In the genomic region with DNA sequence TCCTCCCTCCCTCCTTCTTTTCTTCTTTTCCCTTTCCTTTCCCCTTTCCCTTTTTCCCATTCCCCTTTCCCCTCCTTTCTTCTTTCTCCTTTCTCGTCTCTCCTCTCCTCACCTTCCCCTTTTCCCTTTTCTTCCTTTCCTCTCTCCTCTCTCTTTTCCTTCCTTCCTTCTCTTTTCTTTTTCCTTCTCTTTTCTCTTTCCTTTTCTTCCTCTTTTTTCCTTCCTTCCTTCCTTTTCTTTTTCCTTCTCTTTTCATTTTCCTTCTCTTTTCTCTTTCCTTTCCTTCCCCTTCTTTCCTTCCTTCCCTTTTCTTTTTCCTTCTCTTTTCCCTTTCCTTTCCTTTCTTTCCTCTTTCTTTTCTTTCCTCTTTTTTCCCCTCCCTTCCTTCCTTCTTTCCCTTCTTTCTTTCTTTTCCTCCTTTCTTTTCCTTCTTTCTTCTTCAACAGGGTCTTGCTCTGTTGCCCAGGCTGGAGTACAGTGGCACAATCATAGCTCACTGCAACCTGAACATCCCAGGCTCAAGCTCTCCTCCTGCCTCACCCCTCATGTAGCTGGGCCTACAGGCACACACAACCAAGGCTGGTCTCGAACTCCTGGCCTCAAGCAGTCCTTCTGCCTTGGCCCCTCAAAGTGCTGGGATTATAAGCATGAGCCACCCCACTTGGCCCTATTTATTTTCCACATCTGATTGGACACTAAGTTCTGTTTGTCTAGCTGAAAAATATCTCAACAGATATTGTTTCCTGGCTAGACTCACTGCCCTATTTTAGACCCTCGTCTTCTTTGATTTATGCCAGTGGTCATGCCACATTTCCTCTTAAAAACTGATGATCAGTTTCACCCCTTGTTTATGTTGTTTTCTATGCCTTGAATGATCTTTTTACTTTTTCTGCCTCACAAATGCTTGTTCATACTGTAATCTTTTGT, we compare ENCODE assay signal across 15 cellular contexts.
"Had no signal": no experiment of that assay in that cellular context is flagged by ENCODE, and none has a peak within 500 bp of the region (broad histone marks: within the 10 kb centered on the region; RNA-seq: fewer than 3 reads in every experiment).

No MANE protein-coding gene starts in this region.

- H3K4me2 ChIP-seq: smooth muscle cell had no signal

- H3K9me3 Mint-ChIP-seq: activated CD4-positive, alpha-beta memory T cell treated with anti-CD3 and anti-CD28 coated beads for 36 hours; activated naive CD8-positive, alpha-beta T cell treated with anti-CD3 and anti-CD28 coated beads, Interleukin-2, amount 10 ng/mL, durations not matched to agents 7 days and 5 days; activated T-cell treated with anti-CD3 and anti-CD28 coated beads, Interleukin-2, amount 50 U/mL, for 72 hours; memory B cell; type B pancreatic cell had no signal

- H3K27ac ChIP-seq: heart left ventricle, neutrophil, right atrium auricular region had no signal

- H3K27me3 ChIP-seq: breast epithelium, heart left ventricle, neutrophil, right atrium auricular region had no signal

- H3K27me3 Mint-ChIP-seq: activated CD4-positive, alpha-beta memory T cell treated with anti-CD3 and anti-CD28 coated beads for 36 hours; type B pancreatic cell had no signal

- H3K4me3 Mint-ChIP-seq: activated CD4-positive, alpha-beta memory T cell treated with anti-CD3 and anti-CD28 coated beads for 36 hours; activated naive CD8-positive, alpha-beta T cell treated with anti-CD3 and anti-CD28 coated beads, Interleukin-2, amount 10 ng/mL, durations not matched to agents 7 days and 5 days; activated T-cell treated with anti-CD3 and anti-CD28 coated beads, Interleukin-2, amount 50 U/mL, for 72 hours; memory B cell; type B pancreatic cell had no signal

- H3K36me3 Mint-ChIP-seq: activated CD4-positive, alpha-beta memory T cell treated with anti-CD3 and anti-CD28 coated beads for 36 hours; activated naive CD8-positive, alpha-beta T cell treated with anti-CD3 and anti-CD28 coated beads, Interleukin-2, amount 10 ng/mL, durations not matched to agents 7 days and 5 days had no signal

- DNase-seq: activated CD4-positive, alpha-beta memory T cell treated with anti-CD3 and anti-CD28 coated beads for 36 hours; activated gamma-delta T cell treated with Interleukin-2 at 50 U/mL for 16 hours; activated naive CD8-positive, alpha-beta T cell treated with anti-CD3 and anti-CD28 coated beads, Interleukin-2, amount 10 ng/mL, durations not matched to agents 7 days and 5 days; activated T-cell treated with anti-CD3 and anti-CD28 coated beads, Interleukin-2, amount 50 U/mL, for 72 hours; anterior cingulate cortex; foreskin melanocyte; heart left ventricle; SW 1271 had no signal

- ATAC-seq: activated T-cell treated with anti-CD3 and anti-CD28 coated beads, Interleukin-2, amount 50 U/mL, for 72 hours; heart left ventricle; left lobe of liver had no signal

- H3K27ac Mint-ChIP-seq: activated CD4-positive, alpha-beta memory T cell treated with anti-CD3 and anti-CD28 coated beads for 36 hours; activated naive CD8-positive, alpha-beta T cell treated with anti-CD3 and anti-CD28 coated beads, Interleukin-2, amount 10 ng/mL, durations not matched to agents 7 days and 5 days; activated T-cell treated with anti-CD3 and anti-CD28 coated beads, Interleukin-2, amount 50 U/mL, for 72 hours; memory B cell; type B pancreatic cell had no signal

- H3K4me3 ChIP-seq: breast epithelium, heart left ventricle, right atrium auricular region, smooth muscle cell had no signal

- H3K4me1 Mint-ChIP-seq: activated naive CD8-positive, alpha-beta T cell treated with anti-CD3 and anti-CD28 coated beads, Interleukin-2, amount 10 ng/mL, durations not matched to agents 7 days and 5 days had no signal

- H3K36me3 ChIP-seq: breast epithelium, heart left ventricle, neutrophil, right atrium auricular region had no signal
